In the genomic region with DNA sequence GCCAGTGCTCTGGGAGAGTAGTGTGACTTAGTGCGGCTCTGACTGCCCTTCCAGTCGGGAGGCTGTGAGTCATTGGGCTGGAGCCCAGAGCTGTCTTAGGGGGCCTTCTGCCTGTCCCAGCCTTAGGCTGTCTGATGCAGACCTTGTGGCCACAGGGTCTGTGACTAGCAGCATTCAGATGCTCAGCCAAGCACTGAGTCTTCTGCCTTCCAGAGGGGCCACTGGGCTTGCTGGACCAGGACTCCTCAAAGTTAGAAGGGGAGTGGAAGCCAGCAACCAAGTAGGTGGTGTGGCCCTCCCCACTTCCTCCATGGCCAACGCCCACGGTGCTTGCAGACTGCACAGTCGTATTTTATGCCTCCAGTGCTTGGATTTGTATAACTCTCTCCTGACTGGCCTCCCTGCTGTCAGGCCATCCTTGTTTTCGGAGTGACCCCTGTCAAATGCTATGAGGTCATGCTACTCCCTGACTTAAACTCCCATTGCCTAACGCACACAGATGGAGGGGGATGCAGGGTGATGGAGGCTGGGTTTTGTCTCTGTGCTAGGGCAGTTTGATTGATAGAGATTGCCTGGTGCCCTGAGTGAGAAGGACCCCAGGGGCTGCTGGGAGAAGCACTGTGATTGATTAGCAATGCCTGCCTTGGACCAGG, we compare ENCODE assay signal across 2 cellular contexts.
TF ChIP-seq lines count a peak whose summit lies in the region.

No MANE protein-coding gene starts in this region.

TF ChIP-seq in A549, 52 proteins besides CTCF, POLR2A, EP300 and RAD21:
- no peak for TF ChIP-seq CBX8 (IDR thresholded peaks at IDR 0.05)
- TF ChIP-seq HOXA7 (CRISPR knock-in tag; IDR thresholded peaks at IDR 0.05) = no peak
- TF ChIP-seq, protein P1, sequence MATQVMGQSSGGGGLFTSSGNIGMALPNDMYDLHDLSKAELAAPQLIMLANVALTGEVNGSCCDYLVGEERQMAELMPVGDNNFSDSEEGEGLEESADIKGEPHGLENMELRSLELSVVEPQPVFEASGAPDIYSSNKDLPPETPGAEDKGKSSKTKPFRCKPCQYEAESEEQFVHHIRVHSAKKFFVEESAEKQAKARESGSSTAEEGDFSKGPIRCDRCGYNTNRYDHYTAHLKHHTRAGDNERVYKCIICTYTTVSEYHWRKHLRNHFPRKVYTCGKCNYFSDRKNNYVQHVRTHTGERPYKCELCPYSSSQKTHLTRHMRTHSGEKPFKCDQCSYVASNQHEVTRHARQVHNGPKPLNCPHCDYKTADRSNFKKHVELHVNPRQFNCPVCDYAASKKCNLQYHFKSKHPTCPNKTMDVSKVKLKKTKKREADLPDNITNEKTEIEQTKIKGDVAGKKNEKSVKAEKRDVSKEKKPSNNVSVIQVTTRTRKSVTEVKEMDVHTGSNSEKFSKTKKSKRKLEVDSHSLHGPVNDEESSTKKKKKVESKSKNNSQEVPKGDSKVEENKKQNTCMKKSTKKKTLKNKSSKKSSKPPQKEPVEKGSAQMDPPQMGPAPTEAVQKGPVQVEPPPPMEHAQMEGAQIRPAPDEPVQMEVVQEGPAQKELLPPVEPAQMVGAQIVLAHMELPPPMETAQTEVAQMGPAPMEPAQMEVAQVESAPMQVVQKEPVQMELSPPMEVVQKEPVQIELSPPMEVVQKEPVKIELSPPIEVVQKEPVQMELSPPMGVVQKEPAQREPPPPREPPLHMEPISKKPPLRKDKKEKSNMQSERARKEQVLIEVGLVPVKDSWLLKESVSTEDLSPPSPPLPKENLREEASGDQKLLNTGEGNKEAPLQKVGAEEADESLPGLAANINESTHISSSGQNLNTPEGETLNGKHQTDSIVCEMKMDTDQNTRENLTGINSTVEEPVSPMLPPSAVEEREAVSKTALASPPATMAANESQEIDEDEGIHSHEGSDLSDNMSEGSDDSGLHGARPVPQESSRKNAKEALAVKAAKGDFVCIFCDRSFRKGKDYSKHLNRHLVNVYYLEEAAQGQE (IDR thresholded peaks at IDR 0.05) = no peak
- TF ChIP-seq FOSL2 (IDR thresholded peaks at IDR 0.05) = no peak
- peak; percentile 43; the same call in 1 of the 2 replicates for TF ChIP-seq FOSL2 (CRISPR knock-in tag; IDR thresholded peaks at IDR 0.05)

TF ChIP-seq in IMR-90, 13 proteins besides CTCF, POLR2A, EP300 and RAD21:
- TF ChIP-seq RCOR1 (IDR thresholded peaks at IDR 0.05; ENCODE audit: insufficient replicate concordance, low read length) = no peak
- TF ChIP-seq MAZ (IDR thresholded peaks at IDR 0.05; ENCODE audit: borderline replicate concordance, low read depth, low read length) = 0 out of 2 replicates have a peak, but pooled peaks have one; percentile 11
- peak; percentile 16; the same call in 1 of the 2 replicates for TF ChIP-seq MXI1 (IDR thresholded peaks at IDR 0.05; ENCODE audit: borderline replicate concordance, low read depth, low read length)
- TF ChIP-seq SMC3 (IDR thresholded peaks at IDR 0.05; ENCODE audit: low read depth, low read length) = no peak
- peak; percentile 41; the same call in 1 of the 2 replicates for TF ChIP-seq CEBPB (IDR thresholded peaks at IDR 0.05; ENCODE audit: low read depth, low read length)
- TF ChIP-seq BHLHE40 (IDR thresholded peaks at IDR 0.05; ENCODE audit: low read depth, low read length) = no peak; the same call in 1 of the 2 replicates
- TF ChIP-seq, protein P2, sequence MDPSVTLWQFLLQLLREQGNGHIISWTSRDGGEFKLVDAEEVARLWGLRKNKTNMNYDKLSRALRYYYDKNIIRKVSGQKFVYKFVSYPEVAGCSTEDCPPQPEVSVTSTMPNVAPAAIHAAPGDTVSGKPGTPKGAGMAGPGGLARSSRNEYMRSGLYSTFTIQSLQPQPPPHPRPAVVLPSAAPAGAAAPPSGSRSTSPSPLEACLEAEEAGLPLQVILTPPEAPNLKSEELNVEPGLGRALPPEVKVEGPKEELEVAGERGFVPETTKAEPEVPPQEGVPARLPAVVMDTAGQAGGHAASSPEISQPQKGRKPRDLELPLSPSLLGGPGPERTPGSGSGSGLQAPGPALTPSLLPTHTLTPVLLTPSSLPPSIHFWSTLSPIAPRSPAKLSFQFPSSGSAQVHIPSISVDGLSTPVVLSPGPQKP (IDR thresholded peaks at IDR 0.05; ENCODE audit: borderline replicate concordance, low read depth, low read length) = no peak
- TF ChIP-seq FOS (IDR thresholded peaks at IDR 0.05; ENCODE audit: low read depth, low read length) = peak; percentile 91
- TF ChIP-seq, protein P3, sequence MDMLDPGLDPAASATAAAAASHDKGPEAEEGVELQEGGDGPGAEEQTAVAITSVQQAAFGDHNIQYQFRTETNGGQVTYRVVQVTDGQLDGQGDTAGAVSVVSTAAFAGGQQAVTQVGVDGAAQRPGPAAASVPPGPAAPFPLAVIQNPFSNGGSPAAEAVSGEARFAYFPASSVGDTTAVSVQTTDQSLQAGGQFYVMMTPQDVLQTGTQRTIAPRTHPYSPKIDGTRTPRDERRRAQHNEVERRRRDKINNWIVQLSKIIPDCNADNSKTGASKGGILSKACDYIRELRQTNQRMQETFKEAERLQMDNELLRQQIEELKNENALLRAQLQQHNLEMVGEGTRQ (IDR thresholded peaks at IDR 0.05; ENCODE audit: low read depth, low read length) = no peak
- TF ChIP-seq RFX5 (IDR thresholded peaks at IDR 0.05; ENCODE audit: low read depth, low read length) = no peak
- no peak for TF ChIP-seq MAFK (IDR thresholded peaks at IDR 0.05; ENCODE audit: low read depth, low read length)
- TF ChIP-seq NFE2L2 (IDR thresholded peaks at IDR 0.05; ENCODE audit: low read depth, low read length) = no peak
- no peak; the same call in 1 of the 2 replicates for TF ChIP-seq CHD1 (IDR thresholded peaks at IDR 0.05; ENCODE audit: low read depth, low read length)
